In the genomic region with DNA sequence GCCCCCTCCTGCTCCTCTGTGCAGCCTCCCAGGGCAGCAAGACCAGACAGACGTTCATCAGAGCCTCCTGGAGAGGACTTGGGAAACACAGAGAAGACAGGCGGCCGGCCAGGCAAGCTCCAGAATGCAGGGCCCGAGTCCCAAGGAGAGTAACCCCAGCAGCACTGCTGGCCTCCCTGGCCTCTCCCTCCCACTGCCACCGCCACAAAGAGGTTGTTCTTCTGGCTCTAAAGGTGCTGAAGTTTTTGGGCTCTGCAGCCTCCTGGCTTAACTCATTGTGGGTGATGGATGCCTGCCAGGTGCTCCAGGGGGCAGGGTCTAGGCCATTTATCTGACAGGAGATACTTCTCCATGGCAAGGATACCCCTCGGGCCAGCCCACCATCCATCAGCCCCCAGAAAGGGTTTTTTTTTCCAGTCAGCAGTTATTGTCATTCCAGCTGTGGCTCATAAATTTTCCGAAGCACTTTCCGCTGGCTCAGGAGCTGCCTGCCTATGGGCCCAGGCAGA, we compare ENCODE assay signal across 10 cellular contexts. TPM values are rescaled to one million over a fixed set of nuclear protein-coding genes. Genes with fewer than 3 reads are reported as not detected.
A peak's percentile ranks its signal among the peaks of the same experiment; 100 is the strongest.
DNase-seq lines count a peak whose midpoint lies in the region; ATAC-seq and TF ChIP-seq lines count a peak whose summit lies in the region.
"Had no signal": no experiment of that assay in that cellular context is flagged by ENCODE, and none has a peak within 500 bp of the region (broad histone marks: within the 10 kb centered on the region; RNA-seq: fewer than 3 reads in every experiment).

No MANE protein-coding gene starts in this region.

- intact Hi-C loops in A673 (cut with micrococcal nuclease; ENCODE audit: unreplicated experiment): no loop called here
- intact Hi-C loops in right cardiac atrium (cut with DNase I): no loop called here

- TF ChIP-seq CTCF in A673 (conservative IDR thresholded peaks at IDR 0.05; ENCODE audit: low read depth, low read length): no peak

- H3K27ac ChIP-seq in A673 (ENCODE audit: low read depth, low read length, poor library complexity, severe bottlenecking) (peak overlapping the region; percentile 59), right cardiac atrium (ENCODE audit: low read length) (peak overlapping the region; percentile 45), rectal smooth muscle tissue (ENCODE audit: low read depth, low read length) (peak overlapping the region; percentile 75)

- no peak overlapping the region for H3K4me3 ChIP-seq in A673 (ENCODE audit: low read depth, low read length, poor library complexity, severe bottlenecking)
- H3K4me3 ChIP-seq in adipocyte (ENCODE audit: low read length): no peak overlapping the region
- no peak overlapping the region for H3K4me3 ChIP-seq in right cardiac atrium (ENCODE audit: low read length)
- no peak overlapping the region for H3K4me3 ChIP-seq in rectal smooth muscle tissue (ENCODE audit: low read length)

- 40% methylated on average over 8 of the region's 8 CpGs for WGBS in right cardiac atrium

- no peaks in the 10 kb centered on the region for H3K9me3 ChIP-seq in A673 (ENCODE audit: low read depth, low read length, poor library complexity, severe bottlenecking)
- no peaks in the 10 kb centered on the region for H3K9me3 ChIP-seq in adipocyte (ENCODE audit: control insufficient read depth, low read length)
- H3K9me3 ChIP-seq in right cardiac atrium (ENCODE audit: control insufficient read depth, low read length): no peaks in the 10 kb centered on the region

- ATAC-seq in right cardiac atrium (peak; percentile 30 to 45), GM18519 (IDR thresholded peaks at IDR 0.05; ENCODE audit: low FRiP score, unreplicated experiment) (no peak)
- ATAC-seq: left lobe of liver had no signal

- POLR2A ChIA-PET in A673 (lab: Charles Lee; ENCODE audit: low non-redundant PET): no interaction called here

- peaks cover 5% of the 10 kb centered on the region for H3K36me3 ChIP-seq in A673 (ENCODE audit: insufficient read depth, low read length, poor library complexity, severe bottlenecking)
- peaks cover 34% of the 10 kb centered on the region for H3K36me3 ChIP-seq in adipocyte (ENCODE audit: control insufficient read depth, insufficient read depth, low read length, severe bottlenecking)
- peaks cover 6% of the 10 kb centered on the region for H3K36me3 ChIP-seq in rectal smooth muscle tissue (ENCODE audit: control insufficient read depth, insufficient read depth, low read length)

- CTCF ChIA-PET in A673 (lab: Charles Lee): no interaction called here

- BruUV-seq in A673 (replicated peaks; lab: Mats Ljungman, UMichigan): no TSS peak

- H3K9ac ChIP-seq in adipocyte (ENCODE audit: low read length) (peak overlapping the region; percentile 68), rectal smooth muscle tissue (ENCODE audit: low read length) (no peak overlapping the region)

- DNase-seq in A673 (ENCODE audit: low spot score) (no peak), adipocyte (ENCODE audit: low read depth) (no peak), right cardiac atrium (peak in 2 of 3 donors; percentile 75 to 83), NCI-H2227 (lab: John Stamatoyannopoulos, UW; ENCODE audit: unreplicated experiment) (no peak), NCI-H1930 (lab: John Stamatoyannopoulos, UW) (no peak), NCI-H1436 (lab: John Stamatoyannopoulos, UW) (no peak)
- DNase-seq: NCI-H2081 had no signal

- peaks cover 44% of the 10 kb centered on the region for H3K4me1 ChIP-seq in A673 (ENCODE audit: insufficient read depth, low read length, poor library complexity, severe bottlenecking)
- peaks cover 46% of the 10 kb centered on the region for H3K4me1 ChIP-seq in adipocyte (ENCODE audit: control insufficient read depth, insufficient read depth, low read length)
- peaks cover 7% of the 10 kb centered on the region for H3K4me1 ChIP-seq in right cardiac atrium (ENCODE audit: control insufficient read depth, insufficient read depth, low read length)
- peaks cover 40% of the 10 kb centered on the region for H3K4me1 ChIP-seq in rectal smooth muscle tissue (ENCODE audit: control insufficient read depth, insufficient read depth, low read length)

- H3K27me3 ChIP-seq in A673 (replicated peaks; ENCODE audit: insufficient read depth, low read depth, low read length, poor library complexity): no peaks in the 10 kb centered on the region
- H3K27me3 ChIP-seq in adipocyte (replicated peaks; ENCODE audit: control insufficient read depth, insufficient read depth, low read length): no peaks in the 10 kb centered on the region
- no peaks in the 10 kb centered on the region for H3K27me3 ChIP-seq in right cardiac atrium (ENCODE audit: control insufficient read depth, insufficient read depth)
- H3K27me3 ChIP-seq in rectal smooth muscle tissue (ENCODE audit: control insufficient read depth, insufficient read depth, low read length): no peaks in the 10 kb centered on the region

RNA-seq across cellular contexts. Expression of a gene that starts 32.0 kb away (rescaled TPM):
- total RNA-seq in A673 (2021) (94.2 and 100 TPM in 2 replicates), right cardiac atrium (10 to 100 TPM; 50.9 to 68.3 (median 61.1) TPM)
- polyA plus RNA-seq in right cardiac atrium: 54.7 TPM

Comparison
In these comparisons a context has a peak if more than half of its experiments do, and no peak if none do; other contexts are left out.
1. DNase-seq: peak in right cardiac atrium (2 of 3); none in A673 (single experiment), adipocyte (single experiment), NCI-H2227 (single experiment), NCI-H1930 (0 of 2) and NCI-H1436 (single experiment).
2. Peak in every context shown above with its lines, with median percentiles within 50 percentile points of each other: H3K27ac ChIP-seq.